8 cellular contexts compared by ENCODE assay signal in genomic region chr17:44326867-44327444, GRCh38. TPM values are rescaled to one million over a fixed set of nuclear protein-coding genes. Genes with fewer than 3 reads are reported as not detected.
A peak's percentile ranks its signal among the peaks of the same experiment; 100 is the strongest.
DNase-seq lines count a peak whose midpoint lies in the region; ATAC-seq and TF ChIP-seq lines count a peak whose summit lies in the region.

No MANE protein-coding gene starts in this region.

- peak overlapping the region; percentile 85 for H3K4me2 ChIP-seq in hepatocyte

- H4K20me1 ChIP-seq in hepatocyte (ENCODE audit: insufficient read depth, poor library complexity, severe bottlenecking): no peaks in the 10 kb centered on the region

- H3K4me1 ChIP-seq in hepatocyte (ENCODE audit: insufficient read depth): peaks cover 17% of the 10 kb centered on the region

- H2AFZ ChIP-seq in hepatocyte: peak overlapping the region; percentile 46

- 41% methylated on average over 26 of the region's 30 CpGs for WGBS in hepatocyte (ENCODE audit: low lambda C conversion rate, missing lambda C conversion rate)

- H3K36me3 ChIP-seq in hepatocyte (replicated peaks; ENCODE audit: insufficient read depth, low read depth): no peaks in the 10 kb centered on the region

- H3K9me2 ChIP-seq in hepatocyte (replicated peaks; ENCODE audit: insufficient read depth): no peaks in the 10 kb centered on the region

- DNase-seq in GM10266 (ENCODE audit: extremely low spot score) (peak; percentile 92), NCI-H2081 treated with DMSO at 0.1 percent for 48 hours (lab: John Stamatoyannopoulos, UW) (peak; percentile 92), T-helper 9 cell (peak; percentile 90), astrocyte of the cerebellum (ENCODE audit: low read depth) (peak; percentile 92), hepatocyte (ENCODE audit: low spot score) (peak; percentile 97), skeletal muscle cell (ENCODE audit: low read depth) (peak; percentile 92)

- in situ Hi-C loops in astrocyte of the cerebellum (cut with HindIII; ENCODE audit: low sequenced_read_pairs): no loop called here

- TF ChIP-seq CTCF in GM10266 (IDR thresholded peaks at IDR 0.05; ENCODE audit: control insufficient read depth, insufficient read depth, low read depth, missing control alignments) (no peak), astrocyte of the cerebellum (IDR thresholded peaks at IDR 0.05; ENCODE audit: low read depth, low read length, missing control alignments) (no peak), hepatocyte (IDR thresholded peaks at IDR 0.05; ENCODE audit: poor library complexity) (no peak)

- no peaks in the 10 kb centered on the region for H3K27me3 ChIP-seq in hepatocyte

- ATAC-seq in HG02885 (IDR thresholded peaks at IDR 0.05; ENCODE audit: poor library complexity, unreplicated experiment) (peak; percentile 65), HG03039 (IDR thresholded peaks at IDR 0.05; ENCODE audit: unreplicated experiment) (no peak)

- peaks cover 12% of the 10 kb centered on the region for H3K79me2 ChIP-seq in hepatocyte

- no peaks in the 10 kb centered on the region for H3K9me3 ChIP-seq in hepatocyte (ENCODE audit: low read depth)

- no peak overlapping the region for H3K27ac ChIP-seq in hepatocyte

- H3K4me3 ChIP-seq in astrocyte of the cerebellum (ENCODE audit: low read depth, low read length) (no peak overlapping the region), hepatocyte (no peak overlapping the region), skeletal muscle cell (ENCODE audit: low read depth, low read length) (peak overlapping the region; percentile 1)

RNA-seq across cellular contexts. Expression of gene SLC25A39, which starts 2.3 kb away (rescaled TPM):
- total RNA-seq in hepatocyte: 92.7 and 108 TPM in 2 replicates
- 179 and 191 TPM in 2 replicates for polyA plus RNA-seq in hepatocyte

RNA-seq across cellular contexts. Expression of gene GRN, which starts 18.1 kb away (rescaled TPM):
- total RNA-seq in hepatocyte: 210 and 299 TPM in 2 replicates
- 785 and 828 TPM in 2 replicates for polyA plus RNA-seq in hepatocyte

RNA-seq across cellular contexts. Expression of gene RUNDC3A, which starts 18.6 kb away (rescaled TPM):
- total RNA-seq in hepatocyte: 2.0 and 2.1 TPM in 2 replicates
- polyA plus RNA-seq in hepatocyte: 0.40 and 2.3 TPM in 2 replicates

RNA-seq across cellular contexts. Expression of gene FAM171A2, which starts 36.7 kb away (rescaled TPM):
- total RNA-seq in hepatocyte: 12.8 and 13.9 TPM in 2 replicates
- 19.4 and 22.8 TPM in 2 replicates for polyA plus RNA-seq in hepatocyte

RNA-seq across cellular contexts. Expression of gene SLC4A1, which starts 59.0 kb away (rescaled TPM):
- not detected in 2 replicates for total RNA-seq in hepatocyte
- polyA plus RNA-seq in hepatocyte: not detected in 2 replicates
